Comparison of ENCODE assay signal across 41 cellular contexts in the genomic region with DNA sequence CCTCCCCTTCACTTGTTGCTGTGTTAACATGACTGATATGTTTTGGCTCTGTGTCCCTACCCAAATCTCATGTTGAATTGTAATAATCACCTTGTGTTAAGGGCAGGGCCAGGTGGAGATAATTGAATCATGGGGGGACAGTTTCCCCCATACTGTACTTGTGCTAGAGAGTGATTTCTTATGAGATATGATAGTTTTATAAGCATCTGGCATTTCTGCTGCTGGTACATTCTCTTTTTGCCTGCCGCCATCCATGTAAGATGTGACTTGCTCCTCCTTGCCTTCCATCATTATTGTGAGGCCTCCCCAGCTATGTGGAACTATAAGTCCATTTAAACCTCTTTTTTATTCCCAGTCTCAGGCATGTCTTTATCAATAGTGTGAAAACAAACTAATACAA.
"Had no signal": no experiment of that assay in that cellular context is flagged by ENCODE, and none has a peak within 500 bp of the region (broad histone marks: within the 10 kb centered on the region; RNA-seq: fewer than 3 reads in every experiment).

No MANE protein-coding gene starts in this region.

- H3K4me3 ChIP-seq: adrenal gland, ascending aorta, body of pancreas, breast epithelium, cardiac muscle cell had no signal

- H3K9me3 Mint-ChIP-seq: activated naive CD4-positive, alpha-beta T cell treated with anti-CD3 and anti-CD28 coated beads, Interleukin-2, amount 10 ng/mL, durations not matched to agents 7 days and 5 days had no signal

- H3K27ac Mint-ChIP-seq: activated naive CD4-positive, alpha-beta T cell treated with anti-CD3 and anti-CD28 coated beads for 36 hours; activated naive CD4-positive, alpha-beta T cell treated with anti-CD3 and anti-CD28 coated beads, Interleukin-2, amount 10 ng/mL, durations not matched to agents 7 days and 5 days; activated naive CD4-positive, alpha-beta T cell treated with anti-CD3 and anti-CD28 coated beads, Interleukin-2, amount 50 U/mL, for 24 hours; activated naive CD4-positive, alpha-beta T cell treated with anti-CD3 and anti-CD28 coated beads, Interleukin-2, amount 50 U/mL, for 72 hours; activated naive CD8-positive, alpha-beta T cell; activated naive CD8-positive, alpha-beta T cell treated with anti-CD3 and anti-CD28 coated beads for 36 hours; activated naive CD8-positive, alpha-beta T cell treated with anti-CD3 and anti-CD28 coated beads, Interleukin-2, amount 10 ng/mL, durations not matched to agents 7 days and 5 days; activated naive CD8-positive, alpha-beta T cell treated with anti-CD3 and anti-CD28 coated beads, Interleukin-2, amount 50 U/mL, for 24 hours; activated T-cell treated with anti-CD3 and anti-CD28 coated beads, Interleukin-2, amount 50 U/mL, for 24 hours; activated T-cell treated with anti-CD3 and anti-CD28 coated beads, Interleukin-2, amount 50 U/mL, for 72 hours; activated T-helper 1 cell treated with anti-CD3 and anti-CD28 coated beads, Interleukin-12 subunit alpha, Interleukin-12 subunit beta, Interleukin-2, Interleukin-4 antibody, amounts not matched to agents 30 ng/mL and 10 ng/mL and 1 ng/mL, durations not matched to agents 14 hours and 24 hours and 36 hours; activated T-helper 17 cell treated with anti-CD3 and anti-CD28 coated beads, Interleukin-2, amount 50 U/mL, for 72 hours; activated T-helper 2 cell treated with anti-CD3 and anti-CD28 coated beads, Interferon-gamma antibody, Interleukin-2, Interleukin-4, amounts not matched to agents 10 μg/mL and 5 μg/mL and 100 μg/mL, durations not matched to agents 14 hours and 24 hours and 36 hours; brain had no signal

- FAIRE-seq: astrocyte, bronchial epithelial cell had no signal

- H3K27me3 Mint-ChIP-seq: activated naive CD4-positive, alpha-beta T cell treated with anti-CD3 and anti-CD28 coated beads, Interleukin-2, amount 10 ng/mL, durations not matched to agents 7 days and 5 days; activated naive CD4-positive, alpha-beta T cell treated with anti-CD3 and anti-CD28 coated beads, Interleukin-2, amount 50 U/mL, for 24 hours; activated naive CD8-positive, alpha-beta T cell; activated naive CD8-positive, alpha-beta T cell treated with anti-CD3 and anti-CD28 coated beads for 36 hours; activated naive CD8-positive, alpha-beta T cell treated with anti-CD3 and anti-CD28 coated beads, Interleukin-2, amount 50 U/mL, for 24 hours; activated T-cell treated with anti-CD3 and anti-CD28 coated beads, Interleukin-2, amount 50 U/mL, for 24 hours; activated T-helper 17 cell treated with anti-CD3 and anti-CD28 coated beads, Interleukin-2, amount 50 U/mL, for 72 hours; brain; central memory CD8-positive, alpha-beta T cell had no signal

- H3K9me3 ChIP-seq: adrenal gland, ascending aorta, body of pancreas, breast epithelium had no signal

- H3K27ac ChIP-seq: adrenal gland, ascending aorta, body of pancreas, brain microvascular endothelial cell, breast epithelium, cardiac muscle cell had no signal

- H3K27me3 ChIP-seq: adrenal gland, ascending aorta, body of pancreas, brain microvascular endothelial cell, breast epithelium, cardiac muscle cell had no signal

- H3K36me3 Mint-ChIP-seq: activated naive CD4-positive, alpha-beta T cell treated with anti-CD3 and anti-CD28 coated beads, Interleukin-2, amount 10 ng/mL, durations not matched to agents 7 days and 5 days; activated naive CD4-positive, alpha-beta T cell treated with anti-CD3 and anti-CD28 coated beads, Interleukin-2, amount 50 U/mL, for 24 hours; activated naive CD4-positive, alpha-beta T cell treated with anti-CD3 and anti-CD28 coated beads, Interleukin-2, amount 50 U/mL, for 72 hours; activated naive CD8-positive, alpha-beta T cell; activated naive CD8-positive, alpha-beta T cell treated with anti-CD3 and anti-CD28 coated beads for 36 hours; brain had no signal

- H3K4me1 Mint-ChIP-seq: activated naive CD4-positive, alpha-beta T cell treated with anti-CD3 and anti-CD28 coated beads, Interleukin-2, amount 10 ng/mL, durations not matched to agents 7 days and 5 days; activated naive CD4-positive, alpha-beta T cell treated with anti-CD3 and anti-CD28 coated beads, Interleukin-2, amount 50 U/mL, for 24 hours; activated naive CD8-positive, alpha-beta T cell treated with anti-CD3 and anti-CD28 coated beads for 36 hours; activated T-helper 17 cell treated with anti-CD3 and anti-CD28 coated beads, Interleukin-2, amount 50 U/mL, for 72 hours; central memory CD8-positive, alpha-beta T cell had no signal

- H3K4me3 Mint-ChIP-seq: activated naive CD4-positive, alpha-beta T cell treated with anti-CD3 and anti-CD28 coated beads for 36 hours; activated naive CD4-positive, alpha-beta T cell treated with anti-CD3 and anti-CD28 coated beads, Interleukin-2, amount 10 ng/mL, durations not matched to agents 7 days and 5 days; activated naive CD4-positive, alpha-beta T cell treated with anti-CD3 and anti-CD28 coated beads, Interleukin-2, amount 50 U/mL, for 24 hours; activated naive CD8-positive, alpha-beta T cell; activated naive CD8-positive, alpha-beta T cell treated with anti-CD3 and anti-CD28 coated beads for 36 hours; activated naive CD8-positive, alpha-beta T cell treated with anti-CD3 and anti-CD28 coated beads, Interleukin-2, amount 10 ng/mL, durations not matched to agents 7 days and 5 days; activated naive CD8-positive, alpha-beta T cell treated with anti-CD3 and anti-CD28 coated beads, Interleukin-2, amount 50 U/mL, for 24 hours; activated T-cell treated with anti-CD3 and anti-CD28 coated beads, Interleukin-2, amount 50 U/mL, for 24 hours; activated T-cell treated with anti-CD3 and anti-CD28 coated beads, Interleukin-2, amount 50 U/mL, for 4 hours; activated T-cell treated with anti-CD3 and anti-CD28 coated beads, Interleukin-2, amount 50 U/mL, for 72 hours; activated T-helper 1 cell treated with anti-CD3 and anti-CD28 coated beads, Interleukin-12 subunit alpha, Interleukin-12 subunit beta, Interleukin-2, Interleukin-4 antibody, amounts not matched to agents 30 ng/mL and 10 ng/mL and 1 ng/mL, durations not matched to agents 14 hours and 24 hours and 36 hours; activated T-helper 17 cell treated with anti-CD3 and anti-CD28 coated beads, Interleukin-2, amount 50 U/mL, for 72 hours; brain; central memory CD8-positive, alpha-beta T cell had no signal

- H3K4me1 ChIP-seq: adrenal gland, ascending aorta, body of pancreas, breast epithelium had no signal

- ATAC-seq: activated naive CD4-positive, alpha-beta T cell treated with anti-CD3 and anti-CD28 coated beads, Interleukin-2, amount 50 U/mL, for 72 hours; activated naive CD8-positive, alpha-beta T cell treated with anti-CD3 and anti-CD28 coated beads, Interleukin-2, amount 50 U/mL, for 24 hours; activated T-cell treated with anti-CD3 and anti-CD28 coated beads, Interleukin-2, amount 50 U/mL, for 4 hours; activated T-cell treated with anti-CD3 and anti-CD28 coated beads, Interleukin-2, amount 50 U/mL, for 72 hours; activated T-helper 17 cell treated with anti-CD3 and anti-CD28 coated beads, Interleukin-2, amount 50 U/mL, for 72 hours; body of pancreas had no signal

- H3K36me3 ChIP-seq: adrenal gland, ascending aorta, brain microvascular endothelial cell, breast epithelium, cardiac muscle cell had no signal

- DNase-seq: activated effector memory CD4-positive, alpha-beta T cell treated with anti-CD3 and anti-CD28 coated beads, Interleukin-2, amount 50 U/mL, for 16 hours; activated effector memory CD4-positive, alpha-beta T cell treated with Interleukin-2 at 50 U/mL for 16 hours; activated gamma-delta T cell; activated gamma-delta T cell treated with Interleukin-2 at 50 U/mL for 16 hours; activated naive CD4-positive, alpha-beta T cell; activated naive CD4-positive, alpha-beta T cell treated with anti-CD3 and anti-CD28 coated beads for 36 hours; activated naive CD4-positive, alpha-beta T cell treated with anti-CD3 and anti-CD28 coated beads, Interleukin-2, amount 10 ng/mL, durations not matched to agents 7 days and 5 days; activated naive CD4-positive, alpha-beta T cell treated with anti-CD3 and anti-CD28 coated beads, Interleukin-2, amount 50 U/mL, for 16 hours; activated naive CD4-positive, alpha-beta T cell treated with Interleukin-2 at 50 U/mL for 16 hours; activated naive CD8-positive, alpha-beta T cell treated with anti-CD3 and anti-CD28 coated beads for 36 hours; activated naive CD8-positive, alpha-beta T cell treated with anti-CD3 and anti-CD28 coated beads, Interleukin-2, amount 10 ng/mL, durations not matched to agents 7 days and 5 days; activated naive CD8-positive, alpha-beta T cell treated with anti-CD3 and anti-CD28 coated beads, Interleukin-2, amount 50 U/mL, for 24 hours; activated T-cell treated with anti-CD3 and anti-CD28 coated beads for 4 hours; activated T-cell treated with anti-CD3 and anti-CD28 coated beads, Interleukin-2, amount 50 U/mL, for 1 hour; activated T-cell treated with anti-CD3 and anti-CD28 coated beads, Interleukin-2, amount 50 U/mL, for 24 hours; activated T-cell treated with anti-CD3 and anti-CD28 coated beads, Interleukin-2, amount 50 U/mL, for 4 hours; activated T-cell treated with anti-CD3 and anti-CD28 coated beads, Interleukin-2, amount 50 U/mL, for 48 hours; activated T-cell treated with anti-CD3 and anti-CD28 coated beads, Interleukin-2, amount 50 U/mL, for 72 hours; adrenal gland; amniotic stem cell; amygdala; anterior cingulate cortex; aorta; body of pancreas; brain microvascular endothelial cell; caudate nucleus; central memory CD4-positive, alpha-beta T cell; cerebellar nuclear complex had no signal
